In genomic region chr4:74157743-74158560, GRCh38 we compare ENCODE assay signal across 8 cellular contexts. TPM values are rescaled to one million over a fixed set of nuclear protein-coding genes. Genes with fewer than 3 reads are reported as not detected.
DNase-seq lines count a peak whose midpoint lies in the region; ATAC-seq, FAIRE-seq and TF ChIP-seq lines count a peak whose summit lies in the region.

TSS of gene MTHFD2L (plus strand) at chr4:74158118. CDS start at chr4:74158139, 21 bp downstream.

- H3K36me3 ChIP-seq in NT2/D1 (ENCODE audit: insufficient read depth, insufficient read length, low read length) (peaks cover 23% of the 10 kb centered on the region), mesodermal cell (ENCODE audit: control insufficient read depth, insufficient read depth, low read length) (peaks cover 25% of the 10 kb centered on the region)

- peak; percentile 94 for DNase-seq in Calu3
- peak; percentile 88 for DNase-seq in HTR-8/SVneo (ENCODE audit: insufficient read length, low spot score)
- DNase-seq in NT2/D1 (ENCODE audit: low read depth, low spot score), result peak; percentile 66
- DNase-seq in activated CD8-positive, alpha-beta memory T cell treated with anti-CD3 and anti-CD28 coated beads, Interleukin-2, amount 50 U/mL, for 24 hours (ENCODE audit: extremely low read depth), result peak; percentile 53
- peak; percentile 58 for DNase-seq in stimulated activated CD8-positive, alpha-beta memory T cell treated with anti-CD3 and anti-CD28 coated beads, Interleukin-15, amount 100 ng/mL, for 24 hours (ENCODE audit: low read depth)

- H3K27ac ChIP-seq in mesodermal cell (ENCODE audit: low read depth, low read length, severe bottlenecking), result peak within 1 kb of the TSS; percentile 97

- no peaks in the 10 kb centered on the region for H3K27me3 ChIP-seq in NT2/D1 (ENCODE audit: insufficient read depth, insufficient read length)

- no TSS peak for BruUV-seq in Calu3 (replicated peaks; lab: Mats Ljungman, UMichigan)

- peak within 1 kb of the TSS; percentile 79 for H3K4me3 Mint-ChIP-seq in Calu3 (ENCODE audit: low read depth, unreplicated experiment)

- peak; percentile 99 for ATAC-seq in GM21381 (IDR thresholded peaks at IDR 0.05; ENCODE audit: unreplicated experiment)

- H3K9ac ChIP-seq in NT2/D1 (ENCODE audit: insufficient read length, low read depth), result peak within 1 kb of the TSS; percentile 82

- H3K4me1 ChIP-seq in NT2/D1 (ENCODE audit: insufficient read depth, insufficient read length) (no peaks in the 10 kb centered on the region), mesodermal cell (ENCODE audit: control insufficient read depth, insufficient read depth, low read length, poor library complexity, severe bottlenecking) (peaks cover 6% of the 10 kb centered on the region)

- H3K4me3 ChIP-seq in NT2/D1 (ENCODE audit: insufficient read length, low read depth), result peak within 1 kb of the TSS; percentile 75
- peak within 1 kb of the TSS; percentile 61 for H3K4me3 ChIP-seq in mesodermal cell (ENCODE audit: extremely low read depth, insufficient read depth, low read length, poor library complexity, severe bottlenecking)

- no peak for TF ChIP-seq CTCF in Calu3 (IDR thresholded peaks at IDR 0.05; ENCODE audit: unreplicated experiment)

- WGBS in mesodermal cell (ENCODE audit: insufficient coverage in 2 of 2), 2 experiments, result 0% methylated on average over 61 to 71 of the region's 79 CpGs

- peaks cover 23% of the 10 kb centered on the region for H3K4me1 Mint-ChIP-seq in Calu3 (ENCODE audit: low read depth, unreplicated experiment)

- peak within 1 kb of the TSS; percentile 77 for H3K27ac Mint-ChIP-seq in Calu3 (ENCODE audit: unreplicated experiment)

- in situ Hi-C loops in endometrial microvascular endothelial cells (cut with HindIII; ENCODE audit: inconsistent ontology term, low pct_unique_long_range_greater_than_20kb, low sequenced_read_pairs), result no loop called here

- no peaks in the 10 kb centered on the region for H3K9me3 ChIP-seq in NT2/D1 (ENCODE audit: insufficient read depth, low read length)
- H3K9me3 ChIP-seq in mesodermal cell (ENCODE audit: control insufficient read depth, low read length), result no peaks in the 10 kb centered on the region

- peak; percentile 88 for FAIRE-seq in HTR-8/SVneo (lab: Jason Lieb, UNC)

- CTCF ChIA-PET in Calu3 (lab: Charles Lee), result interaction anchor here (0.6 to 1.0 kb wide), 3 partner anchors 116 to 407 kb away, joined by 3 to 5 read pairs (median 3); partner anchors contain the start of gene CXCL5

- intact Hi-C loops in Calu3 (cut with micrococcal nuclease; ENCODE audit: unreplicated experiment), result no loop called here

- H3K27me3 Mint-ChIP-seq in Calu3 (ENCODE audit: unreplicated experiment), result no peaks in the 10 kb centered on the region

- peaks cover 39% of the 10 kb centered on the region for H3K36me3 Mint-ChIP-seq in Calu3 (ENCODE audit: insufficient read depth, unreplicated experiment)

- H3K9me3 Mint-ChIP-seq in Calu3 (ENCODE audit: low read depth, unreplicated experiment), result no peaks in the 10 kb centered on the region

RNA-seq across cellular contexts. Expression of gene MTHFD2L, which starts in this region (rescaled TPM):
- total RNA-seq in Calu3 (2022) (21.8 and 24.1 TPM in 2 replicates), endometrial microvascular endothelial cells (ENCODE audit: inconsistent ontology term) (18.1 TPM)
- polyA plus RNA-seq in mesodermal cell (2013, experiment 1 of 2), result 7.8 TPM
- 7.0 TPM for polyA plus RNA-seq in mesodermal cell (2013, experiment 2 of 2)

Comparison
In these comparisons a context has a peak if more than half of its experiments do, and no peak if none do; other contexts are left out.
1. Peak in every context shown above with its lines: DNase-seq, ATAC-seq, H3K4me3 ChIP-seq and H3K27ac ChIP-seq.